1 cellular context compared by ENCODE assay signal in the genomic region with DNA sequence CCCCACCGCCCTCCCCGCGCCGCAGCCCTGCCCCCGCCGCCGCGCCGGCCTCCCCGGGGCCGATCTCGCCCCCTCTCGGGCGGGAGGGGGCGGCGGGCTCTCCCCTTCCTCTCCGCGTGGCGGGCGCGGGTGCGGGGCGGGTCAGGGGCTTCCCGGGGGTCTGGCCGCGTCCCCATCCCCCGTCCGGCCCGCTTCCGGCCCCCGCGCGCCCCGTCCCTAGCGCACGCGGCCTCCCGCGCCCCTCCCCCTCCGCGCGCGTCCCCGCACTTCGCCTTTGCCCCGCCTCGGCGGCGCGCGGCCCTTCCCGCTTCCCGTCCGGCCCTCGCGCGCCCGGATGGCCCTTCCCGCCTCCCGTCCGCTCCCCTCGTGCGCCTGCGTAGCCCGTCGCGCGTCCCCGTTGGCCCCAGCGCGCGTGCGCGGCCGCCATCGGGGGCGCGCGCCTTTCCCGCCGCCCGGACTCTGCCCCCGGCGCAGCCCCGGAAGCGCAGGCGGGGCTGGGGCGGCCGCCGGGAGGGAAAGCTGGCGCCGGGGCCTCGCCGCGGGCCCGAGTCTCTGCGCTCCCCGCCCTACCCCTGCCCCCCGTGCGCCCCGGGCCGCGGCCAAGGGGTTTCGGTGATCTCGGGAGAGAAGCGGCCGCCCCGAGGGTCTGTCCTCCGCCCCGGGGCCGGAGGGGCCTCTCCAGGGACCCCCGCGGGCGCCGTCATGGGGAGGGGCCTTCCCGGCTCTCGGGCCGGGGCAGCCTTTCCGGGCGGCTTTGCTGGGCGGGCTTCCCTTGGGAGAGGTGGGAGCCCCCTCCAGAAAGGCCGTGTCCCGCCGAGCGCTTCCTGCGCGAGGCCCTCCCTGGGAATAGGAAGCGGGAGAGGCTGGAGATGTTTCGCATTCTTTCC.
TF ChIP-seq lines count a peak whose summit lies in the region.

No MANE protein-coding gene starts in this region.

TF ChIP-seq in WTC11, 78 proteins besides CTCF, POLR2A, EP300 and RAD21 (continued from another document and continues in another):
- TF ChIP-seq, protein P1, sequence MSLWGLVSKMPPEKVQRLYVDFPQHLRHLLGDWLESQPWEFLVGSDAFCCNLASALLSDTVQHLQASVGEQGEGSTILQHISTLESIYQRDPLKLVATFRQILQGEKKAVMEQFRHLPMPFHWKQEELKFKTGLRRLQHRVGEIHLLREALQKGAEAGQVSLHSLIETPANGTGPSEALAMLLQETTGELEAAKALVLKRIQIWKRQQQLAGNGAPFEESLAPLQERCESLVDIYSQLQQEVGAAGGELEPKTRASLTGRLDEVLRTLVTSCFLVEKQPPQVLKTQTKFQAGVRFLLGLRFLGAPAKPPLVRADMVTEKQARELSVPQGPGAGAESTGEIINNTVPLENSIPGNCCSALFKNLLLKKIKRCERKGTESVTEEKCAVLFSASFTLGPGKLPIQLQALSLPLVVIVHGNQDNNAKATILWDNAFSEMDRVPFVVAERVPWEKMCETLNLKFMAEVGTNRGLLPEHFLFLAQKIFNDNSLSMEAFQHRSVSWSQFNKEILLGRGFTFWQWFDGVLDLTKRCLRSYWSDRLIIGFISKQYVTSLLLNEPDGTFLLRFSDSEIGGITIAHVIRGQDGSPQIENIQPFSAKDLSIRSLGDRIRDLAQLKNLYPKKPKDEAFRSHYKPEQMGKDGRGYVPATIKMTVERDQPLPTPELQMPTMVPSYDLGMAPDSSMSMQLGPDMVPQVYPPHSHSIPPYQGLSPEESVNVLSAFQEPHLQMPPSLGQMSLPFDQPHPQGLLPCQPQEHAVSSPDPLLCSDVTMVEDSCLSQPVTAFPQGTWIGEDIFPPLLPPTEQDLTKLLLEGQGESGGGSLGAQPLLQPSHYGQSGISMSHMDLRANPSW (CRISPR knock-in tag; conservative IDR thresholded peaks at IDR 0.05; ENCODE audit: low read depth): no peak
- TF ChIP-seq GTF2I (CRISPR knock-in tag; conservative IDR thresholded peaks at IDR 0.05) (no peak), FOXK1 (CRISPR knock-in tag; IDR thresholded peaks at IDR 0.05) (no peak), ATF1 (CRISPR knock-in tag; IDR thresholded peaks at IDR 0.05) (no peak), ZNF423 (CRISPR knock-in tag; IDR thresholded peaks at IDR 0.05) (no peak), FOXP1 (CRISPR knock-in tag; IDR thresholded peaks at IDR 0.05; ENCODE audit: borderline replicate concordance) (peak; percentile 86; the same call in 1 of the 2 replicates), TEAD1 (CRISPR knock-in tag; IDR thresholded peaks at IDR 0.05) (no peak), RELA (CRISPR knock-in tag; IDR thresholded peaks at IDR 0.05; ENCODE audit: borderline replicate concordance) (no peak), KAT7 (CRISPR knock-in tag; IDR thresholded peaks at IDR 0.05; ENCODE audit: borderline replicate concordance) (no peak), SMAD4 (CRISPR knock-in tag; IDR thresholded peaks at IDR 0.05) (no peak), JAZF1 (CRISPR knock-in tag; IDR thresholded peaks at IDR 0.05) (no peak), ZNF121 (CRISPR knock-in tag; IDR thresholded peaks at IDR 0.05) (no peak), PRRX2 (CRISPR knock-in tag; IDR thresholded peaks at IDR 0.05) (no peak), JUN (CRISPR knock-in tag; IDR thresholded peaks at IDR 0.05) (0 out of 2 replicates have a peak, but pooled peaks have one; percentile 18), FOXJ3 (CRISPR knock-in tag; IDR thresholded peaks at IDR 0.05; ENCODE audit: borderline replicate concordance) (no peak), RORB (CRISPR knock-in tag; IDR thresholded peaks at IDR 0.05) (no peak), ZNF317 (CRISPR knock-in tag; IDR thresholded peaks at IDR 0.05; ENCODE audit: borderline replicate concordance, low read depth) (no peak), ZNF416 (CRISPR knock-in tag; IDR thresholded peaks at IDR 0.05) (no peak), NFYB (CRISPR knock-in tag; conservative IDR thresholded peaks at IDR 0.05; ENCODE audit: low read depth) (no peak), NR2C2 (CRISPR knock-in tag; IDR thresholded peaks at IDR 0.05) (no peak), TP53 (CRISPR knock-in tag; IDR thresholded peaks at IDR 0.05) (no peak), NFATC4 (CRISPR knock-in tag; IDR thresholded peaks at IDR 0.05) (no peak), ZNF671 (CRISPR knock-in tag; IDR thresholded peaks at IDR 0.05) (no peak)
- TF ChIP-seq, protein P2, sequence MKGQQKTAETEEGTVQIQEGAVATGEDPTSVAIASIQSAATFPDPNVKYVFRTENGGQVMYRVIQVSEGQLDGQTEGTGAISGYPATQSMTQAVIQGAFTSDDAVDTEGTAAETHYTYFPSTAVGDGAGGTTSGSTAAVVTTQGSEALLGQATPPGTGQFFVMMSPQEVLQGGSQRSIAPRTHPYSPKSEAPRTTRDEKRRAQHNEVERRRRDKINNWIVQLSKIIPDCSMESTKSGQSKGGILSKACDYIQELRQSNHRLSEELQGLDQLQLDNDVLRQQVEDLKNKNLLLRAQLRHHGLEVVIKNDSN (CRISPR knock-in tag; IDR thresholded peaks at IDR 0.05): no peak
- TF ChIP-seq, protein P3, sequence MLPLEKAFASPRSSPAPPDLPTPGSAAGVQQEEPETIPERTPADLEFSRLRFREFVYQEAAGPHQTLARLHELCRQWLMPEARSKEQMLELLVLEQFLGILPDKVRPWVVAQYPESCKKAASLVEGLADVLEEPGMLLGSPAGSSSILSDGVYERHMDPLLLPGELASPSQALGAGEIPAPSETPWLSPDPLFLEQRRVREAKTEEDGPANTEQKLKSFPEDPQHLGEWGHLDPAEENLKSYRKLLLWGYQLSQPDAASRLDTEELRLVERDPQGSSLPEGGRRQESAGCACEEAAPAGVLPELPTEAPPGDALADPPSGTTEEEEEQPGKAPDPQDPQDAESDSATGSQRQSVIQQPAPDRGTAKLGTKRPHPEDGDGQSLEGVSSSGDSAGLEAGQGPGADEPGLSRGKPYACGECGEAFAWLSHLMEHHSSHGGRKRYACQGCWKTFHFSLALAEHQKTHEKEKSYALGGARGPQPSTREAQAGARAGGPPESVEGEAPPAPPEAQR (CRISPR knock-in tag; IDR thresholded peaks at IDR 0.05): no peak
- TF ChIP-seq, protein P4, sequence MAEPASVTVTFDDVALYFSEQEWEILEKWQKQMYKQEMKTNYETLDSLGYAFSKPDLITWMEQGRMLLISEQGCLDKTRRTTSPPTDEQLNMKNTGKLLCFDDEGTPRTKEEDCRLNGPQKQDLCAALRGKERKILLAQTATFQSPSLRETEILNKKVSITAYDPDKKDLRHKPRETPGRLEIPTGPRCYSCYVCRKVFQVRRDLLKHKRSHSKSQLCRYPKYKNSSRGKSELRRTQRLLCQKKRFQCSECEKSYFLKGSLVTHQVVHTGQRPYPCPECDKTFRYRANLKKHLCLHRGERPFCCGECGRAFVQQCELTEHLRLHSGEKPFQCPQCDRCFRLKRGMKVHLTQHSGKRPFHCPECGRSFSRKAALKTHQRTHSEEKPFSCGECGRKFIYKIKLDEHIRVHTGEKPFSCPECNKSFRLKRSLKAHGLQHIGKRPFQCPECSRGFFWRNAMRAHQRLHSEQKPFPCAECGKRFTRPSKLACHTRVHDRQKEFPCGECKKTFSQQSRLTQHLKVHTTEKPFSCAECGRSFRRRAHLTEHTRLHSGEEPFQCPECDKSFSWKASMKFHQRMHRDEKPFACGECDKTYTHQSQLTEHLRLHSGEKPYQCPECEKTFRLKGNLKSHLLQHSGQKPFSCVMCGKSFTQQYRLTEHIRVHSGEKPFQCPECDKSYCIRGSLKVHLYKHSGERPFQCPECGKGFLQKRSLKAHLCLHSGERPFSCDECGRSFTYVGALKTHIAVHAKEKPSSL (CRISPR knock-in tag; conservative IDR thresholded peaks at IDR 0.05): no peak
- TF ChIP-seq, protein P5, sequence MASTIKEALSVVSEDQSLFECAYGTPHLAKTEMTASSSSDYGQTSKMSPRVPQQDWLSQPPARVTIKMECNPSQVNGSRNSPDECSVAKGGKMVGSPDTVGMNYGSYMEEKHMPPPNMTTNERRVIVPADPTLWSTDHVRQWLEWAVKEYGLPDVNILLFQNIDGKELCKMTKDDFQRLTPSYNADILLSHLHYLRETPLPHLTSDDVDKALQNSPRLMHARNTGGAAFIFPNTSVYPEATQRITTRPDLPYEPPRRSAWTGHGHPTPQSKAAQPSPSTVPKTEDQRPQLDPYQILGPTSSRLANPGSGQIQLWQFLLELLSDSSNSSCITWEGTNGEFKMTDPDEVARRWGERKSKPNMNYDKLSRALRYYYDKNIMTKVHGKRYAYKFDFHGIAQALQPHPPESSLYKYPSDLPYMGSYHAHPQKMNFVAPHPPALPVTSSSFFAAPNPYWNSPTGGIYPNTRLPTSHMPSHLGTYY (CRISPR knock-in tag; IDR thresholded peaks at IDR 0.05): no peak
- TF ChIP-seq, protein P6, sequence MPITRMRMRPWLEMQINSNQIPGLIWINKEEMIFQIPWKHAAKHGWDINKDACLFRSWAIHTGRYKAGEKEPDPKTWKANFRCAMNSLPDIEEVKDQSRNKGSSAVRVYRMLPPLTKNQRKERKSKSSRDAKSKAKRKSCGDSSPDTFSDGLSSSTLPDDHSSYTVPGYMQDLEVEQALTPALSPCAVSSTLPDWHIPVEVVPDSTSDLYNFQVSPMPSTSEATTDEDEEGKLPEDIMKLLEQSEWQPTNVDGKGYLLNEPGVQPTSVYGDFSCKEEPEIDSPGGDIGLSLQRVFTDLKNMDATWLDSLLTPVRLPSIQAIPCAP (CRISPR knock-in tag; IDR thresholded peaks at IDR 0.05): no peak
- TF ChIP-seq, protein P7, sequence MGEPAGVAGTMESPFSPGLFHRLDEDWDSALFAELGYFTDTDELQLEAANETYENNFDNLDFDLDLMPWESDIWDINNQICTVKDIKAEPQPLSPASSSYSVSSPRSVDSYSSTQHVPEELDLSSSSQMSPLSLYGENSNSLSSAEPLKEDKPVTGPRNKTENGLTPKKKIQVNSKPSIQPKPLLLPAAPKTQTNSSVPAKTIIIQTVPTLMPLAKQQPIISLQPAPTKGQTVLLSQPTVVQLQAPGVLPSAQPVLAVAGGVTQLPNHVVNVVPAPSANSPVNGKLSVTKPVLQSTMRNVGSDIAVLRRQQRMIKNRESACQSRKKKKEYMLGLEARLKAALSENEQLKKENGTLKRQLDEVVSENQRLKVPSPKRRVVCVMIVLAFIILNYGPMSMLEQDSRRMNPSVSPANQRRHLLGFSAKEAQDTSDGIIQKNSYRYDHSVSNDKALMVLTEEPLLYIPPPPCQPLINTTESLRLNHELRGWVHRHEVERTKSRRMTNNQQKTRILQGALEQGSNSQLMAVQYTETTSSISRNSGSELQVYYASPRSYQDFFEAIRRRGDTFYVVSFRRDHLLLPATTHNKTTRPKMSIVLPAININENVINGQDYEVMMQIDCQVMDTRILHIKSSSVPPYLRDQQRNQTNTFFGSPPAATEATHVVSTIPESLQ (CRISPR knock-in tag; IDR thresholded peaks at IDR 0.05): no peak
- TF ChIP-seq, protein P8, sequence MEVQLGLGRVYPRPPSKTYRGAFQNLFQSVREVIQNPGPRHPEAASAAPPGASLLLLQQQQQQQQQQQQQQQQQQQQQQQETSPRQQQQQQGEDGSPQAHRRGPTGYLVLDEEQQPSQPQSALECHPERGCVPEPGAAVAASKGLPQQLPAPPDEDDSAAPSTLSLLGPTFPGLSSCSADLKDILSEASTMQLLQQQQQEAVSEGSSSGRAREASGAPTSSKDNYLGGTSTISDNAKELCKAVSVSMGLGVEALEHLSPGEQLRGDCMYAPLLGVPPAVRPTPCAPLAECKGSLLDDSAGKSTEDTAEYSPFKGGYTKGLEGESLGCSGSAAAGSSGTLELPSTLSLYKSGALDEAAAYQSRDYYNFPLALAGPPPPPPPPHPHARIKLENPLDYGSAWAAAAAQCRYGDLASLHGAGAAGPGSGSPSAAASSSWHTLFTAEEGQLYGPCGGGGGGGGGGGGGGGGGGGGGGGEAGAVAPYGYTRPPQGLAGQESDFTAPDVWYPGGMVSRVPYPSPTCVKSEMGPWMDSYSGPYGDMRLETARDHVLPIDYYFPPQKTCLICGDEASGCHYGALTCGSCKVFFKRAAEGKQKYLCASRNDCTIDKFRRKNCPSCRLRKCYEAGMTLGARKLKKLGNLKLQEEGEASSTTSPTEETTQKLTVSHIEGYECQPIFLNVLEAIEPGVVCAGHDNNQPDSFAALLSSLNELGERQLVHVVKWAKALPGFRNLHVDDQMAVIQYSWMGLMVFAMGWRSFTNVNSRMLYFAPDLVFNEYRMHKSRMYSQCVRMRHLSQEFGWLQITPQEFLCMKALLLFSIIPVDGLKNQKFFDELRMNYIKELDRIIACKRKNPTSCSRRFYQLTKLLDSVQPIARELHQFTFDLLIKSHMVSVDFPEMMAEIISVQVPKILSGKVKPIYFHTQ (CRISPR knock-in tag; IDR thresholded peaks at IDR 0.05): no peak
- TF ChIP-seq, protein P9, sequence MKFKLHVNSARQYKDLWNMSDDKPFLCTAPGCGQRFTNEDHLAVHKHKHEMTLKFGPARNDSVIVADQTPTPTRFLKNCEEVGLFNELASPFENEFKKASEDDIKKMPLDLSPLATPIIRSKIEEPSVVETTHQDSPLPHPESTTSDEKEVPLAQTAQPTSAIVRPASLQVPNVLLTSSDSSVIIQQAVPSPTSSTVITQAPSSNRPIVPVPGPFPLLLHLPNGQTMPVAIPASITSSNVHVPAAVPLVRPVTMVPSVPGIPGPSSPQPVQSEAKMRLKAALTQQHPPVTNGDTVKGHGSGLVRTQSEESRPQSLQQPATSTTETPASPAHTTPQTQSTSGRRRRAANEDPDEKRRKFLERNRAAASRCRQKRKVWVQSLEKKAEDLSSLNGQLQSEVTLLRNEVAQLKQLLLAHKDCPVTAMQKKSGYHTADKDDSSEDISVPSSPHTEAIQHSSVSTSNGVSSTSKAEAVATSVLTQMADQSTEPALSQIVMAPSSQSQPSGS (CRISPR knock-in tag; IDR thresholded peaks at IDR 0.05; ENCODE audit: borderline replicate concordance, low read depth): no peak
- TF ChIP-seq, protein P10, sequence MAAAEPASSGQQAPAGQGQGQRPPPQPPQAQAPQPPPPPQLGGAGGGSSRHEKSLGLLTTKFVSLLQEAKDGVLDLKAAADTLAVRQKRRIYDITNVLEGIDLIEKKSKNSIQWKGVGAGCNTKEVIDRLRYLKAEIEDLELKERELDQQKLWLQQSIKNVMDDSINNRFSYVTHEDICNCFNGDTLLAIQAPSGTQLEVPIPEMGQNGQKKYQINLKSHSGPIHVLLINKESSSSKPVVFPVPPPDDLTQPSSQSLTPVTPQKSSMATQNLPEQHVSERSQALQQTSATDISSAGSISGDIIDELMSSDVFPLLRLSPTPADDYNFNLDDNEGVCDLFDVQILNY (CRISPR knock-in tag; IDR thresholded peaks at IDR 0.05): peak; percentile 94
- TF ChIP-seq, protein P11, sequence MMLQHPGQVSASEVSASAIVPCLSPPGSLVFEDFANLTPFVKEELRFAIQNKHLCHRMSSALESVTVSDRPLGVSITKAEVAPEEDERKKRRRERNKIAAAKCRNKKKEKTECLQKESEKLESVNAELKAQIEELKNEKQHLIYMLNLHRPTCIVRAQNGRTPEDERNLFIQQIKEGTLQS (CRISPR knock-in tag; conservative IDR thresholded peaks at IDR 0.05): no peak
- TF ChIP-seq, protein P12, sequence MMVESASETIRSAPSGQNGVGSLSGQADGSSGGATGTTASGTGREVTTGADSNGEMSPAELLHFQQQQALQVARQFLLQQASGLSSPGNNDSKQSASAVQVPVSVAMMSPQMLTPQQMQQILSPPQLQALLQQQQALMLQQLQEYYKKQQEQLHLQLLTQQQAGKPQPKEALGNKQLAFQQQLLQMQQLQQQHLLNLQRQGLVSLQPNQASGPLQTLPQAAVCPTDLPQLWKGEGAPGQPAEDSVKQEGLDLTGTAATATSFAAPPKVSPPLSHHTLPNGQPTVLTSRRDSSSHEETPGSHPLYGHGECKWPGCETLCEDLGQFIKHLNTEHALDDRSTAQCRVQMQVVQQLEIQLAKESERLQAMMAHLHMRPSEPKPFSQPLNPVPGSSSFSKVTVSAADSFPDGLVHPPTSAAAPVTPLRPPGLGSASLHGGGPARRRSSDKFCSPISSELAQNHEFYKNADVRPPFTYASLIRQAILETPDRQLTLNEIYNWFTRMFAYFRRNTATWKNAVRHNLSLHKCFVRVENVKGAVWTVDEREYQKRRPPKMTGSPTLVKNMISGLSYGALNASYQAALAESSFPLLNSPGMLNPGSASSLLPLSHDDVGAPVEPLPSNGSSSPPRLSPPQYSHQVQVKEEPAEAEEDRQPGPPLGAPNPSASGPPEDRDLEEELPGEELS (CRISPR knock-in tag; IDR thresholded peaks at IDR 0.05): peak; percentile 63; the same call in 1 of the 2 replicates
